Comparison of ENCODE assay signal across 9 cellular contexts in the genomic region with DNA sequence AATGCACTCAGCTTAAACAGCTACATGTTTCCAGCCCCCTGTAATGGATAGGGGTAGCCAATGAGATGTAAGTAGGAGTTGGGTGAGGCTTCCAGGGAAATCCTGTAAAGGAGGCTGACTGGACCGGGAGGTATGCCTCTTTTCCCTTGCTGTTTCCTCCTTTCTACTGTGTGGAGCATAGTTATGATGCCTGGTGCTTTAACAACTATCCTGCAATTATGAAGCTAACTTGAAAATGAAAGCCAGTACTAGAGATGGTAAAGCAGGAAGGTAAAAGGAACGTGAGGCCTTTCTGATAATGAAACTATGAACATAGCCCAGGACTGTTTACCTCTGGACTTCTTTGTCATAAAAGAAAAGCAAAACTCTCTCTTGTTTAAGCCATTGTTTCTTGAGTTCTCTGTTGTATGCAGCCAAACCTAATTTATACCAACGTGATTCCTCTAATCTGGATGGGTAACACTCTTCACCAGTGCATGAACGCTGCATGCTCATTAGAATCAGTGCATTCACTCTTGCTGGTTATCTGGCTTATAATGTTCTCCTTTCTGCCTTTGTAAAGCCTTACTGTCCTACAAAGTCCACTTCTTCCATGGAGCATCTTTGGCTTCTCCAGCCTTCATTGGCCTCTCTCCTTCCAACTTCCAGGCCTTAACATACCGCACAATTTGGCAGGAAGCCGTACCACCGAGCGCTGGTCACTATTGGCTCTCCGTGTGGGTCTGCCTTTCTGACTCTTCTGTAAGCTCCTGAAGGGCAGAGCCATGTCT. TPM values are rescaled to one million over a fixed set of nuclear protein-coding genes. Genes with fewer than 3 reads are reported as not detected.
DNase-seq lines count a peak whose midpoint lies in the region; ATAC-seq, FAIRE-seq and TF ChIP-seq lines count a peak whose summit lies in the region.
"Had no signal": no experiment of that assay in that cellular context is flagged by ENCODE, and none has a peak within 500 bp of the region (broad histone marks: within the 10 kb centered on the region; RNA-seq: fewer than 3 reads in every experiment).

No MANE protein-coding gene starts in this region.

- H3K4me1 ChIP-seq in small intestine (ENCODE audit: control insufficient read depth in 2 of 2, insufficient read depth in 1 of 2, low read depth in 1 of 2, low read length in 1 of 2) (no peaks in the 10 kb centered on the region), Caco-2 (no peaks in the 10 kb centered on the region), Peyer's patch (peaks cover 0 to 2% (median 0%) of the 10 kb centered on the region in 4 donors)

- H3K9me3 ChIP-seq in MG63 (no peaks in the 10 kb centered on the region), small intestine (ENCODE audit: control insufficient read depth, low read depth) (no peaks in the 10 kb centered on the region), Caco-2 (no peaks in the 10 kb centered on the region), Peyer's patch (no peaks in the 10 kb centered on the region)

- TF ChIP-seq CTCF in epithelial cell of esophagus (IDR thresholded peaks at IDR 0.05; ENCODE audit: insufficient read depth, low read depth, low read length, missing control alignments) = no peak
- TF ChIP-seq CTCF in Caco-2 (IDR thresholded peaks at IDR 0.05; ENCODE audit: insufficient read depth in 1 of 2, low read depth in 1 of 2, low read length in 1 of 2, severe bottlenecking in 1 of 2, unreplicated experiment in 1 of 2) = no peak
- no peak for TF ChIP-seq CTCF in Peyer's patch (IDR thresholded peaks at IDR 0.05)

- H3K27ac Mint-ChIP-seq in Caco-2 (ENCODE audit: unreplicated experiment) = no peak overlapping the region
- H3K27ac Mint-ChIP-seq: activated naive CD8-positive, alpha-beta T cell had no signal

- no peaks in the 10 kb centered on the region for H3K36me3 ChIP-seq in MG63
- H3K36me3 ChIP-seq in small intestine (ENCODE audit: control insufficient read depth in 2 of 2, insufficient read depth in 2 of 2, low read length in 2 of 2) = no peaks in the 10 kb centered on the region
- H3K36me3 ChIP-seq in Caco-2 (ENCODE audit: control insufficient read depth, insufficient read depth, low read length) = no peaks in the 10 kb centered on the region
- H3K36me3 ChIP-seq in Peyer's patch = no peaks in the 10 kb centered on the region

- H3K4me3 Mint-ChIP-seq in Caco-2 (ENCODE audit: unreplicated experiment) = no peak overlapping the region
- H3K4me3 Mint-ChIP-seq: activated naive CD8-positive, alpha-beta T cell had no signal

- H3K4me3 ChIP-seq in MG63 = no peak overlapping the region
- no peak overlapping the region for H3K4me3 ChIP-seq in epithelial cell of esophagus (ENCODE audit: low read length)
- no peak overlapping the region for H3K4me3 ChIP-seq in small intestine (ENCODE audit: low read depth in 1 of 2, low read length in 2 of 2)
- no peak overlapping the region for H3K4me3 ChIP-seq in Caco-2 (ENCODE audit: low read depth, low read length)
- no peak overlapping the region for H3K4me3 ChIP-seq in Peyer's patch

- peaks cover under 1% of the 10 kb centered on the region for H3K27me3 Mint-ChIP-seq in Caco-2 (ENCODE audit: insufficient read depth, unreplicated experiment)

- 50 to 64% (median 63%) methylated on average over 9 of the region's 9 CpGs for WGBS in small intestine, 3 donors

- no TSS peak for BruUV-seq in Caco-2 (replicated peaks; lab: Mats Ljungman, UMichigan)

- peak overlapping the region in 1 of 2 donors; percentile 29 for H3K27ac ChIP-seq in small intestine (ENCODE audit: low read depth in 1 of 2, low read length in 1 of 2)
- peak overlapping the region in 2 of 4 donors; percentile 4 to 36 for H3K27ac ChIP-seq in Peyer's patch

- H3K27me3 ChIP-seq in MG63 (no peaks in the 10 kb centered on the region), small intestine (ENCODE audit: control insufficient read depth in 2 of 2, insufficient read depth in 2 of 2, low read length in 2 of 2) (no peaks in the 10 kb centered on the region), Caco-2 (replicated peaks; ENCODE audit: control insufficient read depth, insufficient read depth, low read length) (no peaks in the 10 kb centered on the region; the same call in 1 of the 2 replicates), Peyer's patch (no peaks in the 10 kb centered on the region)

- CTCF ChIA-PET in Caco-2 (lab: Charles Lee) = no interaction called here

- H3K9me3 Mint-ChIP-seq in Caco-2 (ENCODE audit: unreplicated experiment) = no peaks in the 10 kb centered on the region

- no peak for FAIRE-seq in small intestine (lab: Jason Lieb, UNC)
- FAIRE-seq: TTC549 had no signal

- POLR2A ChIA-PET in Caco-2 (lab: Charles Lee) = no interaction called here

- peak; percentile 64 for ATAC-seq in GM21717 (IDR thresholded peaks at IDR 0.05; ENCODE audit: unreplicated experiment)
- ATAC-seq in HG02623 (IDR thresholded peaks at IDR 0.05; ENCODE audit: unreplicated experiment) = no peak

- no peak for TF ChIP-seq POLR2A in Peyer's patch (IDR thresholded peaks at IDR 0.05)

- no peaks in the 10 kb centered on the region for H3K4me1 Mint-ChIP-seq in Caco-2 (ENCODE audit: low read depth, unreplicated experiment)

- intact Hi-C loops in Caco-2 (cut with micrococcal nuclease; ENCODE audit: unreplicated experiment) = no loop called here

- H3K36me3 Mint-ChIP-seq in Caco-2 (ENCODE audit: insufficient read depth, unreplicated experiment) = no peaks in the 10 kb centered on the region
- H3K36me3 Mint-ChIP-seq: activated naive CD8-positive, alpha-beta T cell had no signal

- DNase-seq in MG63 (peak; percentile 27), epithelial cell of esophagus (ENCODE audit: low read depth) (peak; percentile 48), small intestine (peak; percentile 68), Caco-2 (no peak), Peyer's patch (no peak)

RNA-seq across cellular contexts. Expression of a gene that starts 8.3 kb away (rescaled TPM):
- 7.6 and 8.0 TPM in 2 replicates for total RNA-seq in MG63 (2014; rRNA removed; shearing (Covaris generic); ENCODE audit: low replicate concordance)
- 1 to 10 TPM; 1.1 to 3.4 (median 2.0) TPM for polyA plus RNA-seq in small intestine
- total RNA-seq in Caco-2 (2022) = 4.6 and 7.5 TPM in 2 replicates
- 10 to 100 TPM; 13.3 to 19.0 (median 16.9) TPM for total RNA-seq in Peyer's patch

RNA-seq across cellular contexts. Expression of a gene that starts 52.2 kb away (rescaled TPM):
- 13.1 and 21.2 TPM in 2 replicates for total RNA-seq in MG63 (2014; rRNA removed; shearing (Covaris generic); ENCODE audit: low replicate concordance)
- 1 to 10 TPM; 2.5 to 5.3 (median 3.8) TPM for polyA plus RNA-seq in small intestine
- total RNA-seq in Caco-2 (2022) (29.1 and 33.0 TPM in 2 replicates), Peyer's patch (10 to 100 TPM; 10.3 to 21.7 (median 18.9) TPM)

RNA-seq across cellular contexts. Expression of a gene that starts 52.3 kb away (rescaled TPM):
- total RNA-seq in MG63 (2014; rRNA removed; shearing (Covaris generic); ENCODE audit: low replicate concordance) = 9.4 and 22.2 TPM in 2 replicates
- 10 to 100 TPM in 2 of 3 donors, 1 to 10 TPM in 1; 9.2 to 13.0 (median 11.1) TPM for polyA plus RNA-seq in small intestine
- total RNA-seq in Caco-2 (2022) (9.2 and 10.2 TPM in 2 replicates), Peyer's patch (10 to 100 TPM; 25.7 to 57.8 (median 27.6) TPM)

Comparison
In these comparisons a context has a peak if more than half of its experiments do, and no peak if none do; other contexts are left out.
1. DNase-seq: peak in MG63 (single experiment), epithelial cell of esophagus (single experiment) and small intestine (single experiment); none in Caco-2 (0 of 2) and Peyer's patch (0 of 3).